In genomic region chr17:16428098-16428882, GRCh38 we compare ENCODE assay signal across 1 cellular context.
TF ChIP-seq lines count a peak whose summit lies in the region.

No MANE protein-coding gene starts in this region.

TF ChIP-seq in HepG2, 621 proteins besides CTCF, POLR2A, EP300 and RAD21 (continued from another document and continues in another):
- TF ChIP-seq ZBTB10 (CRISPR knock-in tag; IDR thresholded peaks at IDR 0.05; ENCODE audit: borderline replicate concordance) (0 out of 2 replicates have a peak, but pooled peaks have one; percentile 19), ZNF644 (CRISPR knock-in tag; IDR thresholded peaks at IDR 0.05; ENCODE audit: low read depth) (0 out of 2 replicates have a peak, but pooled peaks have one; percentile 23), RFX5 (IDR thresholded peaks at IDR 0.05; ENCODE audit: low read depth, low read length) (no peak), GATAD2A (CRISPR knock-in tag; IDR thresholded peaks at IDR 0.05) (peak; percentile 48), BHLHE40 (IDR thresholded peaks at IDR 0.05; ENCODE audit: low read length) (peak; percentile 38), ERF (CRISPR knock-in tag; IDR thresholded peaks at IDR 0.05) (peak; percentile 67; the same call in 1 of the 2 replicates), DMAP1 (CRISPR knock-in tag; IDR thresholded peaks at IDR 0.05) (peak; percentile 83), CBX5 (CRISPR knock-in tag; IDR thresholded peaks at IDR 0.05; ENCODE audit: borderline replicate concordance) (peak; percentile 34; the same call in 1 of the 2 replicates), ELF1 (CRISPR knock-in tag; IDR thresholded peaks at IDR 0.05) (peak; percentile 26; the same call in 1 of the 2 replicates), SIX4 (CRISPR knock-in tag; IDR thresholded peaks at IDR 0.05) (no peak), SRSF4 (IDR thresholded peaks at IDR 0.05; ENCODE audit: low read depth, low read length, poor library complexity, severe bottlenecking) (no peak), ZNF468 (CRISPR knock-in tag; IDR thresholded peaks at IDR 0.05) (0 out of 2 replicates have a peak, but pooled peaks have one; percentile 38), ZMYM4 (CRISPR knock-in tag; IDR thresholded peaks at IDR 0.05) (peak; percentile 75), ZNF550 (CRISPR knock-in tag; IDR thresholded peaks at IDR 0.05; ENCODE audit: borderline replicate concordance) (no peak), MTA1 (CRISPR knock-in tag; IDR thresholded peaks at IDR 0.05; ENCODE audit: borderline replicate concordance) (0 out of 2 replicates have a peak, but pooled peaks have one; percentile 36), NR2F6 (IDR thresholded peaks at IDR 0.05) (no peak), NR2F6 (CRISPR knock-in tag; IDR thresholded peaks at IDR 0.05) (0 out of 2 replicates have a peak, but pooled peaks have one; percentile 37), GTF3A (CRISPR knock-in tag; conservative IDR thresholded peaks at IDR 0.05) (no peak), ZNF20 (CRISPR knock-in tag; IDR thresholded peaks at IDR 0.05) (no peak), ZNF614 (CRISPR knock-in tag; IDR thresholded peaks at IDR 0.05; ENCODE audit: borderline replicate concordance) (no peak), ZSCAN9 (CRISPR knock-in tag; IDR thresholded peaks at IDR 0.05; ENCODE audit: borderline replicate concordance) (no peak), PRMT3 (CRISPR knock-in tag; IDR thresholded peaks at IDR 0.05; ENCODE audit: borderline replicate concordance, low read depth) (no peak), ZNF574 (CRISPR knock-in tag; IDR thresholded peaks at IDR 0.05) (peak; percentile 87), NPAS2 (CRISPR knock-in tag; IDR thresholded peaks at IDR 0.05; ENCODE audit: borderline replicate concordance) (no peak), HHEX (CRISPR knock-in tag; IDR thresholded peaks at IDR 0.05) (no peak), TRIM22 (IDR thresholded peaks at IDR 0.05) (no peak), CC2D1A (CRISPR knock-in tag; IDR thresholded peaks at IDR 0.05) (no peak), ZKSCAN5 (CRISPR knock-in tag; IDR thresholded peaks at IDR 0.05) (no peak), ZNF552 (CRISPR knock-in tag; IDR thresholded peaks at IDR 0.05; ENCODE audit: borderline replicate concordance) (no peak), ZNF512 (CRISPR knock-in tag; IDR thresholded peaks at IDR 0.05) (no peak), CCDC6 (CRISPR knock-in tag; IDR thresholded peaks at IDR 0.05) (peak; percentile 79; the same call in 1 of the 2 replicates), ATF7-NPFF (CRISPR knock-in tag; IDR thresholded peaks at IDR 0.05; ENCODE audit: low read depth) (peak; percentile 71)
- TF ChIP-seq, protein P1, sequence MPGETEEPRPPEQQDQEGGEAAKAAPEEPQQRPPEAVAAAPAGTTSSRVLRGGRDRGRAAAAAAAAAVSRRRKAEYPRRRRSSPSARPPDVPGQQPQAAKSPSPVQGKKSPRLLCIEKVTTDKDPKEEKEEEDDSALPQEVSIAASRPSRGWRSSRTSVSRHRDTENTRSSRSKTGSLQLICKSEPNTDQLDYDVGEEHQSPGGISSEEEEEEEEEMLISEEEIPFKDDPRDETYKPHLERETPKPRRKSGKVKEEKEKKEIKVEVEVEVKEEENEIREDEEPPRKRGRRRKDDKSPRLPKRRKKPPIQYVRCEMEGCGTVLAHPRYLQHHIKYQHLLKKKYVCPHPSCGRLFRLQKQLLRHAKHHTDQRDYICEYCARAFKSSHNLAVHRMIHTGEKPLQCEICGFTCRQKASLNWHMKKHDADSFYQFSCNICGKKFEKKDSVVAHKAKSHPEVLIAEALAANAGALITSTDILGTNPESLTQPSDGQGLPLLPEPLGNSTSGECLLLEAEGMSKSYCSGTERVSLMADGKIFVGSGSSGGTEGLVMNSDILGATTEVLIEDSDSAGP (CRISPR knock-in tag; IDR thresholded peaks at IDR 0.05; ENCODE audit: borderline replicate concordance): peak; percentile 16; the same call in 1 of the 2 replicates
- TF ChIP-seq, protein P2, sequence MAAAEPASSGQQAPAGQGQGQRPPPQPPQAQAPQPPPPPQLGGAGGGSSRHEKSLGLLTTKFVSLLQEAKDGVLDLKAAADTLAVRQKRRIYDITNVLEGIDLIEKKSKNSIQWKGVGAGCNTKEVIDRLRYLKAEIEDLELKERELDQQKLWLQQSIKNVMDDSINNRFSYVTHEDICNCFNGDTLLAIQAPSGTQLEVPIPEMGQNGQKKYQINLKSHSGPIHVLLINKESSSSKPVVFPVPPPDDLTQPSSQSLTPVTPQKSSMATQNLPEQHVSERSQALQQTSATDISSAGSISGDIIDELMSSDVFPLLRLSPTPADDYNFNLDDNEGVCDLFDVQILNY (CRISPR knock-in tag; conservative IDR thresholded peaks at IDR 0.05): no peak
- TF ChIP-seq, protein P3, sequence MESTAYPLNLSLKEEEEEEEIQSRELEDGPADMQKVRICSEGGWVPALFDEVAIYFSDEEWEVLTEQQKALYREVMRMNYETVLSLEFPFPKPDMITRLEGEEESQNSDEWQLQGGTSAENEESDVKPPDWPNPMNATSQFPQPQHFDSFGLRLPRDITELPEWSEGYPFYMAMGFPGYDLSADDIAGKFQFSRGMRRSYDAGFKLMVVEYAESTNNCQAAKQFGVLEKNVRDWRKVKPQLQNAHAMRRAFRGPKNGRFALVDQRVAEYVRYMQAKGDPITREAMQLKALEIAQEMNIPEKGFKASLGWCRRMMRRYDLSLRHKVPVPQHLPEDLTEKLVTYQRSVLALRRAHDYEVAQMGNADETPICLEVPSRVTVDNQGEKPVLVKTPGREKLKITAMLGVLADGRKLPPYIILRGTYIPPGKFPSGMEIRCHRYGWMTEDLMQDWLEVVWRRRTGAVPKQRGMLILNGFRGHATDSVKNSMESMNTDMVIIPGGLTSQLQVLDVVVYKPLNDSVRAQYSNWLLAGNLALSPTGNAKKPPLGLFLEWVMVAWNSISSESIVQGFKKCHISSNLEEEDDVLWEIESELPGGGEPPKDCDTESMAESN (CRISPR knock-in tag; conservative IDR thresholded peaks at IDR 0.05): peak; percentile 61; the same call in 1 of the 2 replicates
- TF ChIP-seq, protein P4, sequence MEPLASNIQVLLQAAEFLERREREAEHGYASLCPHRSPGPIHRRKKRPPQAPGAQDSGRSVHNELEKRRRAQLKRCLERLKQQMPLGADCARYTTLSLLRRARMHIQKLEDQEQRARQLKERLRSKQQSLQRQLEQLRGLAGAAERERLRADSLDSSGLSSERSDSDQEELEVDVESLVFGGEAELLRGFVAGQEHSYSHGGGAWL (CRISPR knock-in tag; IDR thresholded peaks at IDR 0.05): peak; percentile 60; the same call in 1 of the 2 replicates
- TF ChIP-seq, protein P5, sequence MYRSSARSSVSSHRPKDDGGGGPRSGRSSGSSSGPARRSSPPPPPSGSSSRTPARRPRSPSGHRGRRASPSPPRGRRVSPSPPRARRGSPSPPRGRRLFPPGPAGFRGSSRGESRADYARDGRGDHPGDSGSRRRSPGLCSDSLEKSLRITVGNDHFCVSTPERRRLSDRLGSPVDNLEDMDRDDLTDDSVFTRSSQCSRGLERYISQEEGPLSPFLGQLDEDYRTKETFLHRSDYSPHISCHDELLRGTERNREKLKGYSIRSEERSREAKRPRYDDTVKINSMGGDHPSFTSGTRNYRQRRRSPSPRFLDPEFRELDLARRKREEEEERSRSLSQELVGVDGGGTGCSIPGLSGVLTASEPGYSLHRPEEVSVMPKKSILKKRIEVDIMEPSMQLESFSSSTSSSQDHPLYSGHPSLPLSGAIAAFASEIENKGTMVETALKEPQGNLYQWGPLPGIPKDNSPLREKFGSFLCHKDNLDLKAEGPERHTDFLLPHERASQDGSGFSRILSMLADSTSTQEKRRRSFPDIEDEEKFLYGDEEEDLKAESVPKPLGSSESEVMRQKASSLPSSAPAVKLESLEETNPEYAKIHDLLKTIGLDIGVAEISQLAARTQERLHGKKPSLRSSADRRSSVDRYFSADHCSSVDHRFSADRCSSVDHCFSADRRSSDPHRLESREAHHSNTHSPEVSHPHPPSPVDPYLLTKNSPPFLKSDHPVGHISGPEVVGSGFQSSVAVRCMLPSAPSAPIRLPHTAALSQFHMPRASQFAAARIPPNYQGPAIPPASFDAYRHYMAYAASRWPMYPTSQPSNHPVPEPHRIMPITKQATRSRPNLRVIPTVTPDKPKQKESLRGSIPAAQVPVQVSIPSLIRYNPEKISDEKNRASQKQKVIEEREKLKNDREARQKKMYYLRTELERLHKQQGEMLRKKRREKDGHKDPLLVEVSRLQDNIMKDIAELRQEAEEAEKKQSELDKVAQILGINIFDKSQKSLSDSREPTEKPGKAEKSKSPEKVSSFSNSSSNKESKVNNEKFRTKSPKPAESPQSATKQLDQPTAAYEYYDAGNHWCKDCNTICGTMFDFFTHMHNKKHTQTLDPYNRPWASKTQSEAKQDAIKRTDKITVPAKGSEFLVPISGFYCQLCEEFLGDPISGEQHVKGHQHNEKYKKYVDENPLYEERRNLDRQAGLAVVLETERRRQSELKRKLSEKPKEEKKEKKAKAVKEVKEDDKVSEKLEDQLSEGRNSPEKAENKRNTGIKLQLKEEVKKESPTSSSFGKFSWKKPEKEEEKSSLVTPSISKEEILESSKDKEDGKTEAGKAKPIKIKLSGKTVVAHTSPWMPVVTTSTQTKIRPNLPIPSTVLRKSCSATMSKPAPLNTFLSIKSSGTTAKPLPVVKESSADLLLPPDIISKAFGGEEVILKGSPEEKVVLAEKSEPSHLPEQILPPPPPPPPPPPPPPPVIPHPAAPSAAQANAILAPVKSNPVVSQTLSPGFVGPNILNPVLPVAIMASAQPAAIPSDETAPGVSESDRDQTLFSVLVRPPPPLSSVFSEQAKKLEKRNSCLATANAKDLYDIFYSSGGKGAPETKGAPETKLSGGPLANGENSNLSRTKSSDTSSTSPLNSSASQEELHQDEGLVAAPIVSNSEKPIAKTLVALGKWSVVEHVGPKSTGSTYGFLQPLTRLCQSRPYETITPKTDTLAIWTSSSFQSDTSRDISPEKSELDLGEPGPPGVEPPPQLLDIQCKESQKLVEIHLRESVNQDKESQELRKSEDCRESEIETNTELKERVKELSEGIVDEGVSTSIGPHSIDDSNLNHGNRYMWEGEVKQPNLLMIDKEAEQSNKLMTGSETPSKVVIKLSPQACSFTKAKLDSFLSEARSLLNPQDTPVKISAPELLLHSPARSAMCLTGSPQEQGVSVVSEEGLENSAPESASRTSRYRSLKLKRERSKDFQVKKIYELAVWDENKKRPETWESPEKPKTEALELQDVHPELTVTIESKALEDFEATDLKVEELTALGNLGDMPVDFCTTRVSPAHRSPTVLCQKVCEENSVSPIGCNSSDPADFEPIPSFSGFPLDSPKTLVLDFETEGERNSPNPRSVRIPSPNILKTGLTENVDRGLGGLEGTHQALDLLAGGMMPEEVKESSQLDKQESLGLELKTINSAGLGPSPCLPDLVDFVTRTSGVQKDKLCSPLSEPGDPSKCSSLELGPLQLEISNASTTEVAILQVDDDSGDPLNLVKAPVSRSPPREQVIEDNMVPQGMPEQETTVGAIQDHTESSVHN (CRISPR knock-in tag; IDR thresholded peaks at IDR 0.05): no peak
